In genomic region chr19:12202250-12202649, GRCh38 we compare ENCODE assay signal across 8 cellular contexts. TPM values are rescaled to one million over a fixed set of nuclear protein-coding genes. Genes with fewer than 3 reads are reported as not detected.
DNase-seq lines count a peak whose midpoint lies in the region; ATAC-seq and TF ChIP-seq lines count a peak whose summit lies in the region.

No MANE protein-coding gene starts in this region.

- peak; percentile 36 for TF ChIP-seq CTCF in CD8-positive, alpha-beta T cell (IDR thresholded peaks at IDR 0.05)
- TF ChIP-seq CTCF in neural progenitor cell (IDR thresholded peaks at IDR 0.05), result peak; percentile 49

- no peak overlapping the region for H3K4me2 ChIP-seq in neural progenitor cell

- no peaks in the 10 kb centered on the region for H3K27me3 Mint-ChIP-seq in CD8-positive, alpha-beta T cell (ENCODE audit: low read depth)
- H3K27me3 Mint-ChIP-seq in activated naive CD4-positive, alpha-beta T cell treated with anti-CD3 and anti-CD28 coated beads, Interleukin-2, amount 10 ng/mL, durations not matched to agents 7 days and 5 days, result no peaks in the 10 kb centered on the region
- no peaks in the 10 kb centered on the region for H3K27me3 Mint-ChIP-seq in neural progenitor cell (ENCODE audit: insufficient read depth, low read depth)

- peaks cover 8% of the 10 kb centered on the region for H3K4me1 ChIP-seq in CD8-positive, alpha-beta T cell (ENCODE audit: insufficient read depth, low read length)
- no peaks in the 10 kb centered on the region for H3K4me1 ChIP-seq in neural progenitor cell

- no peaks in the 10 kb centered on the region for H4K20me1 ChIP-seq in neural progenitor cell (ENCODE audit: low read depth)

- H3K27ac Mint-ChIP-seq in CD8-positive, alpha-beta T cell, result no peak overlapping the region
- H3K27ac Mint-ChIP-seq in activated naive CD4-positive, alpha-beta T cell treated with anti-CD3 and anti-CD28 coated beads, Interleukin-2, amount 10 ng/mL, durations not matched to agents 7 days and 5 days, result no peak overlapping the region
- no peak overlapping the region for H3K27ac Mint-ChIP-seq in neural progenitor cell

- H3K79me2 ChIP-seq in neural progenitor cell (ENCODE audit: low read depth), result no peaks in the 10 kb centered on the region

- peak; percentile 28 to 77 (median 58) for DNase-seq in CD8-positive, alpha-beta T cell
- DNase-seq in RPMI8226 (peak; percentile 25), neural progenitor cell (ENCODE audit: low spot score) (peak; percentile 48), dedifferentiated amniotic fluid mesenchymal stem cell (ENCODE audit: extremely low spot score) (no peak), NCI-H2029 (lab: John Stamatoyannopoulos, UW) (no peak), GOT3 (lab: John Stamatoyannopoulos, UW) (no peak)
- peak; percentile 73 for DNase-seq in activated naive CD4-positive, alpha-beta T cell treated with anti-CD3 and anti-CD28 coated beads, Interleukin-2, amount 10 ng/mL, durations not matched to agents 7 days and 5 days

- no peaks in the 10 kb centered on the region for H3K36me3 ChIP-seq in CD8-positive, alpha-beta T cell (ENCODE audit: insufficient read depth, low read length)
- H3K36me3 ChIP-seq in neural progenitor cell, result peaks cover 4% of the 10 kb centered on the region

- no peaks in the 10 kb centered on the region for H3K27me3 ChIP-seq in CD8-positive, alpha-beta T cell (ENCODE audit: insufficient read depth, low read length)
- no peaks in the 10 kb centered on the region for H3K27me3 ChIP-seq in neural progenitor cell

- no peak overlapping the region for H3K4me3 Mint-ChIP-seq in CD8-positive, alpha-beta T cell
- no peak overlapping the region for H3K4me3 Mint-ChIP-seq in activated naive CD4-positive, alpha-beta T cell treated with anti-CD3 and anti-CD28 coated beads, Interleukin-2, amount 10 ng/mL, durations not matched to agents 7 days and 5 days
- no peak overlapping the region for H3K4me3 Mint-ChIP-seq in neural progenitor cell

- no peak overlapping the region for H2AFZ ChIP-seq in neural progenitor cell (replicated peaks)

- H3K36me3 Mint-ChIP-seq in CD8-positive, alpha-beta T cell, result peaks cover 27% of the 10 kb centered on the region
- H3K36me3 Mint-ChIP-seq in activated naive CD4-positive, alpha-beta T cell treated with anti-CD3 and anti-CD28 coated beads, Interleukin-2, amount 10 ng/mL, durations not matched to agents 7 days and 5 days, result peaks cover 20% of the 10 kb centered on the region
- peaks cover 35% of the 10 kb centered on the region for H3K36me3 Mint-ChIP-seq in neural progenitor cell

- H3K9me3 Mint-ChIP-seq in CD8-positive, alpha-beta T cell, result peaks cover 24% of the 10 kb centered on the region
- H3K9me3 Mint-ChIP-seq in activated naive CD4-positive, alpha-beta T cell treated with anti-CD3 and anti-CD28 coated beads, Interleukin-2, amount 10 ng/mL, durations not matched to agents 7 days and 5 days, result peaks cover 40% of the 10 kb centered on the region
- peaks cover 77% of the 10 kb centered on the region for H3K9me3 Mint-ChIP-seq in neural progenitor cell

- peaks cover 18% of the 10 kb centered on the region for H3K9me3 ChIP-seq in CD8-positive, alpha-beta T cell (ENCODE audit: low read length)
- H3K9me3 ChIP-seq in neural progenitor cell (ENCODE audit: low read depth), result peaks cover 26% of the 10 kb centered on the region

- intact Hi-C loops in CD8-positive, alpha-beta T cell (cut with DNase I, micrococcal nuclease), result loop anchor here (1.0 to 5.0 kb wide), 6 partner anchors 131 to 470 kb away; partner anchors contain the start of genes ZNF563 (in 1 of the 2) and ZNF799 (in 1 of the 2)

- no peaks in the 10 kb centered on the region for H3F3A ChIP-seq in neural progenitor cell (ENCODE audit: low read depth)

- CTCF ChIA-PET in CD8-positive, alpha-beta T cell (lab: Charles Lee), result interaction anchor here (0.5 to 0.8 kb wide), 3 partner anchors 131 to 759 kb away, joined by 3 to 4 read pairs (median 3); no protein-coding TSS in a partner anchor
- CTCF ChIA-PET in activated naive CD4-positive, alpha-beta T cell treated with anti-CD3 and anti-CD28 coated beads, Interleukin-2, amount 10 ng/mL, durations not matched to agents 7 days and 5 days (lab: Charles Lee), result no interaction called here

- POLR2A ChIA-PET in CD8-positive, alpha-beta T cell (lab: Charles Lee), result no interaction called here

- no peak overlapping the region for H3K27ac ChIP-seq in CD8-positive, alpha-beta T cell (ENCODE audit: low read depth, low read length)
- H3K27ac ChIP-seq in neural progenitor cell, result no peak overlapping the region

- H3K4me3 ChIP-seq in CD8-positive, alpha-beta T cell (ENCODE audit: low read depth, low read length), result no peak overlapping the region
- no peak overlapping the region for H3K4me3 ChIP-seq in neural progenitor cell

- no peak overlapping the region for H3K9ac ChIP-seq in neural progenitor cell

- H3K4me1 Mint-ChIP-seq in CD8-positive, alpha-beta T cell (ENCODE audit: low read depth), result peaks cover 18% of the 10 kb centered on the region
- peaks cover 13% of the 10 kb centered on the region for H3K4me1 Mint-ChIP-seq in activated naive CD4-positive, alpha-beta T cell treated with anti-CD3 and anti-CD28 coated beads, Interleukin-2, amount 10 ng/mL, durations not matched to agents 7 days and 5 days
- H3K4me1 Mint-ChIP-seq in neural progenitor cell, result no peaks in the 10 kb centered on the region

- ATAC-seq in CD8-positive, alpha-beta T cell, result peak; percentile 83
- ATAC-seq in GM19324 (IDR thresholded peaks at IDR 0.05; ENCODE audit: low FRiP score, unreplicated experiment), result no peak

RNA-seq across cellular contexts. Expression of gene ZNF136, which starts 39.4 kb away (rescaled TPM):
- 10 to 100 TPM; 41.7 to 42.1 TPM for total RNA-seq in CD8-positive, alpha-beta T cell
- 16.7 and 17.8 TPM in 2 replicates for total RNA-seq in neural progenitor cell (ENCODE audit: low replicate concordance)

RNA-seq across cellular contexts. Expression of gene ZNF625, which starts 45.7 kb away (rescaled TPM):
- total RNA-seq in CD8-positive, alpha-beta T cell, result under 1 TPM; 0.19 to 0.47 TPM
- total RNA-seq in neural progenitor cell (ENCODE audit: low replicate concordance), result 39.8 and 42.9 TPM in 2 replicates

Comparison
In these comparisons a context has a peak if more than half of its experiments do, and no peak if none do; other contexts are left out.
1. DNase-seq: peak in CD8-positive, alpha-beta T cell (7 of 7), RPMI8226 (single experiment), activated naive CD4-positive, alpha-beta T cell treated with anti-CD3 and anti-CD28 coated beads, Interleukin-2, amount 10 ng/mL, durations not matched to agents 7 days and 5 days (single experiment) and neural progenitor cell (single experiment); none in dedifferentiated amniotic fluid mesenchymal stem cell (single experiment), NCI-H2029 (single experiment) and GOT3 (single experiment).
2. RNA of gene ZNF625, which starts 45.7 kb away (total RNA-seq): 39.8 to 42.9 TPM in neural progenitor cell; 0.19 to 0.47 TPM in CD8-positive, alpha-beta T cell; every median in the first group is over 10 times any median in the second.